ENCODE assay signal across 1 cellular context in the genomic region with DNA sequence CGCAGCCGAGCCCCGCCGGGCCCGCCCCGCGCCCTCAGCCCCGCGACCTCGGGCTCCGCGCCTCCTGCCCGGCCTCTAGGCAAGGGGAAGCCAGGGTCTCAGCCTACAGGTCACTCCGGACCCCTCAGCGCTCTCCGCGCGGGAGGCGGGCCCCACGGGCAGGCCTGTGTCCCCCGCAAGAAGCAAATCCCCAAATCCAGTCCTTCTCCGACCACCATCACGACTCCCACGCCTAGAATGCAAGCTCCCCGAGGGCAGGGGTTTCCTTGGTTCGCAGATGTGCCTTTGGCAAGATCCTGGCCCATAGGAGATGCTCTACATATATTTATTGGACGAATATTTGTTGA.
TF ChIP-seq lines count a peak whose summit lies in the region.

No MANE protein-coding gene starts in this region.

TF ChIP-seq in HepG2, 621 proteins besides CTCF, POLR2A, EP300 and RAD21 (continued from another document):
- TF ChIP-seq, protein P1, sequence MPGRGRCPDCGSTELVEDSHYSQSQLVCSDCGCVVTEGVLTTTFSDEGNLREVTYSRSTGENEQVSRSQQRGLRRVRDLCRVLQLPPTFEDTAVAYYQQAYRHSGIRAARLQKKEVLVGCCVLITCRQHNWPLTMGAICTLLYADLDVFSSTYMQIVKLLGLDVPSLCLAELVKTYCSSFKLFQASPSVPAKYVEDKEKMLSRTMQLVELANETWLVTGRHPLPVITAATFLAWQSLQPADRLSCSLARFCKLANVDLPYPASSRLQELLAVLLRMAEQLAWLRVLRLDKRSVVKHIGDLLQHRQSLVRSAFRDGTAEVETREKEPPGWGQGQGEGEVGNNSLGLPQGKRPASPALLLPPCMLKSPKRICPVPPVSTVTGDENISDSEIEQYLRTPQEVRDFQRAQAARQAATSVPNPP (CRISPR knock-in tag; IDR thresholded peaks at IDR 0.05) = no peak
- TF ChIP-seq, protein P2, sequence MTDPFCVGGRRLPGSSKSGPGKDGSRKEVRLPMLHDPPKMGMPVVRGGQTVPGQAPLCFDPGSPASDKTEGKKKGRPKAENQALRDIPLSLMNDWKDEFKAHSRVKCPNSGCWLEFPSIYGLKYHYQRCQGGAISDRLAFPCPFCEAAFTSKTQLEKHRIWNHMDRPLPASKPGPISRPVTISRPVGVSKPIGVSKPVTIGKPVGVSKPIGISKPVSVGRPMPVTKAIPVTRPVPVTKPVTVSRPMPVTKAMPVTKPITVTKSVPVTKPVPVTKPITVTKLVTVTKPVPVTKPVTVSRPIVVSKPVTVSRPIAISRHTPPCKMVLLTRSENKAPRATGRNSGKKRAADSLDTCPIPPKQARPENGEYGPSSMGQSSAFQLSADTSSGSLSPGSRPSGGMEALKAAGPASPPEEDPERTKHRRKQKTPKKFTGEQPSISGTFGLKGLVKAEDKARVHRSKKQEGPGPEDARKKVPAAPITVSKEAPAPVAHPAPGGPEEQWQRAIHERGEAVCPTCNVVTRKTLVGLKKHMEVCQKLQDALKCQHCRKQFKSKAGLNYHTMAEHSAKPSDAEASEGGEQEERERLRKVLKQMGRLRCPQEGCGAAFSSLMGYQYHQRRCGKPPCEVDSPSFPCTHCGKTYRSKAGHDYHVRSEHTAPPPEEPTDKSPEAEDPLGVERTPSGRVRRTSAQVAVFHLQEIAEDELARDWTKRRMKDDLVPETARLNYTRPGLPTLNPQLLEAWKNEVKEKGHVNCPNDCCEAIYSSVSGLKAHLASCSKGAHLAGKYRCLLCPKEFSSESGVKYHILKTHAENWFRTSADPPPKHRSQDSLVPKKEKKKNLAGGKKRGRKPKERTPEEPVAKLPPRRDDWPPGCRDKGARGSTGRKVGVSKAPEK (CRISPR knock-in tag; IDR thresholded peaks at IDR 0.05; ENCODE audit: borderline replicate concordance) = no peak
- TF ChIP-seq MED13 (CRISPR knock-in tag; IDR thresholded peaks at IDR 0.05) = no peak
- no peak for TF ChIP-seq HOXD1 (CRISPR knock-in tag; IDR thresholded peaks at IDR 0.05)
- no peak for TF ChIP-seq ZNF567 (CRISPR knock-in tag; IDR thresholded peaks at IDR 0.05; ENCODE audit: borderline replicate concordance)
- TF ChIP-seq ZNF737 (CRISPR knock-in tag; IDR thresholded peaks at IDR 0.05; ENCODE audit: borderline replicate concordance) = no peak
- TF ChIP-seq ZMYM3 (CRISPR knock-in tag; IDR thresholded peaks at IDR 0.05) = no peak
- no peak for TF ChIP-seq TP53 (CRISPR knock-in tag; conservative IDR thresholded peaks at IDR 0.05)
- TF ChIP-seq HCFC1 (IDR thresholded peaks at IDR 0.05; ENCODE audit: low read depth, low read length) = no peak
- TF ChIP-seq HNRNPLL (IDR thresholded peaks at IDR 0.05; ENCODE audit: low read depth, low read length, poor library complexity, severe bottlenecking) = no peak
- TF ChIP-seq, protein P3, sequence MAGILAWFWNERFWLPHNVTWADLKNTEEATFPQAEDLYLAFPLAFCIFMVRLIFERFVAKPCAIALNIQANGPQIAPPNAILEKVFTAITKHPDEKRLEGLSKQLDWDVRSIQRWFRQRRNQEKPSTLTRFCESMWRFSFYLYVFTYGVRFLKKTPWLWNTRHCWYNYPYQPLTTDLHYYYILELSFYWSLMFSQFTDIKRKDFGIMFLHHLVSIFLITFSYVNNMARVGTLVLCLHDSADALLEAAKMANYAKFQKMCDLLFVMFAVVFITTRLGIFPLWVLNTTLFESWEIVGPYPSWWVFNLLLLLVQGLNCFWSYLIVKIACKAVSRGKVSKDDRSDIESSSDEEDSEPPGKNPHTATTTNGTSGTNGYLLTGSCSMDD (CRISPR knock-in tag; IDR thresholded peaks at IDR 0.05) = no peak
- TF ChIP-seq, protein P4, sequence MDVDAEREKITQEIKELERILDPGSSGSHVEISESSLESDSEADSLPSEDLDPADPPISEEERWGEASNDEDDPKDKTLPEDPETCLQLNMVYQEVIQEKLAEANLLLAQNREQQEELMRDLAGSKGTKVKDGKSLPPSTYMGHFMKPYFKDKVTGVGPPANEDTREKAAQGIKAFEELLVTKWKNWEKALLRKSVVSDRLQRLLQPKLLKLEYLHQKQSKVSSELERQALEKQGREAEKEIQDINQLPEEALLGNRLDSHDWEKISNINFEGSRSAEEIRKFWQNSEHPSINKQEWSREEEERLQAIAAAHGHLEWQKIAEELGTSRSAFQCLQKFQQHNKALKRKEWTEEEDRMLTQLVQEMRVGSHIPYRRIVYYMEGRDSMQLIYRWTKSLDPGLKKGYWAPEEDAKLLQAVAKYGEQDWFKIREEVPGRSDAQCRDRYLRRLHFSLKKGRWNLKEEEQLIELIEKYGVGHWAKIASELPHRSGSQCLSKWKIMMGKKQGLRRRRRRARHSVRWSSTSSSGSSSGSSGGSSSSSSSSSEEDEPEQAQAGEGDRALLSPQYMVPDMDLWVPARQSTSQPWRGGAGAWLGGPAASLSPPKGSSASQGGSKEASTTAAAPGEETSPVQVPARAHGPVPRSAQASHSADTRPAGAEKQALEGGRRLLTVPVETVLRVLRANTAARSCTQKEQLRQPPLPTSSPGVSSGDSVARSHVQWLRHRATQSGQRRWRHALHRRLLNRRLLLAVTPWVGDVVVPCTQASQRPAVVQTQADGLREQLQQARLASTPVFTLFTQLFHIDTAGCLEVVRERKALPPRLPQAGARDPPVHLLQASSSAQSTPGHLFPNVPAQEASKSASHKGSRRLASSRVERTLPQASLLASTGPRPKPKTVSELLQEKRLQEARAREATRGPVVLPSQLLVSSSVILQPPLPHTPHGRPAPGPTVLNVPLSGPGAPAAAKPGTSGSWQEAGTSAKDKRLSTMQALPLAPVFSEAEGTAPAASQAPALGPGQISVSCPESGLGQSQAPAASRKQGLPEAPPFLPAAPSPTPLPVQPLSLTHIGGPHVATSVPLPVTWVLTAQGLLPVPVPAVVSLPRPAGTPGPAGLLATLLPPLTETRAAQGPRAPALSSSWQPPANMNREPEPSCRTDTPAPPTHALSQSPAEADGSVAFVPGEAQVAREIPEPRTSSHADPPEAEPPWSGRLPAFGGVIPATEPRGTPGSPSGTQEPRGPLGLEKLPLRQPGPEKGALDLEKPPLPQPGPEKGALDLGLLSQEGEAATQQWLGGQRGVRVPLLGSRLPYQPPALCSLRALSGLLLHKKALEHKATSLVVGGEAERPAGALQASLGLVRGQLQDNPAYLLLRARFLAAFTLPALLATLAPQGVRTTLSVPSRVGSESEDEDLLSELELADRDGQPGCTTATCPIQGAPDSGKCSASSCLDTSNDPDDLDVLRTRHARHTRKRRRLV (CRISPR knock-in tag; IDR thresholded peaks at IDR 0.05) = no peak
- TF ChIP-seq, protein P5, sequence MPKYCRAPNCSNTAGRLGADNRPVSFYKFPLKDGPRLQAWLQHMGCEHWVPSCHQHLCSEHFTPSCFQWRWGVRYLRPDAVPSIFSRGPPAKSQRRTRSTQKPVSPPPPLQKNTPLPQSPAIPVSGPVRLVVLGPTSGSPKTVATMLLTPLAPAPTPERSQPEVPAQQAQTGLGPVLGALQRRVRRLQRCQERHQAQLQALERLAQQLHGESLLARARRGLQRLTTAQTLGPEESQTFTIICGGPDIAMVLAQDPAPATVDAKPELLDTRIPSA (CRISPR knock-in tag; IDR thresholded peaks at IDR 0.05; ENCODE audit: borderline replicate concordance) = no peak
- no peak for TF ChIP-seq ZNF644 (CRISPR knock-in tag; IDR thresholded peaks at IDR 0.05; ENCODE audit: low read depth)
- TF ChIP-seq, protein P6, sequence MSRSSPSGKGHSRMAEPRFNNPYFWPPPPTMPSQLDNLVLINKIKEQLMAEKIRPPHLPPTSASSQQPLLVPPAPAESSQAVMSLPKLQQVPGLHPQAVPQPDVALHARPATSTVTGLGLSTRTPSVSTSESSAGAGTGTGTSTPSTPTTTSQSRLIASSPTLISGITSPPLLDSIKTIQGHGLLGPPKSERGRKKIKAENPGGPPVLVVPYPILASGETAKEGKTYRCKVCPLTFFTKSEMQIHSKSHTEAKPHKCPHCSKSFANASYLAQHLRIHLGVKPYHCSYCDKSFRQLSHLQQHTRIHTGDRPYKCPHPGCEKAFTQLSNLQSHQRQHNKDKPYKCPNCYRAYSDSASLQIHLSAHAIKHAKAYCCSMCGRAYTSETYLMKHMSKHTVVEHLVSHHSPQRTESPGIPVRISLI (CRISPR knock-in tag; IDR thresholded peaks at IDR 0.05; ENCODE audit: borderline replicate concordance) = no peak
